2 cellular contexts compared by ENCODE assay signal in genomic region chr3:11150256-11150655, GRCh38.
TF ChIP-seq lines count a peak whose summit lies in the region.

No MANE protein-coding gene starts in this region.

TF ChIP-seq in IMR-90, 13 proteins besides CTCF, POLR2A, EP300 and RAD21:
- TF ChIP-seq SMC3 (IDR thresholded peaks at IDR 0.05; ENCODE audit: low read depth, low read length), result no peak
- TF ChIP-seq NFE2L2 (IDR thresholded peaks at IDR 0.05; ENCODE audit: low read depth, low read length), result no peak
- TF ChIP-seq FOS (IDR thresholded peaks at IDR 0.05; ENCODE audit: low read depth, low read length), result no peak
- no peak for TF ChIP-seq USF2 (IDR thresholded peaks at IDR 0.05; ENCODE audit: low read depth, low read length)
- TF ChIP-seq CHD1 (IDR thresholded peaks at IDR 0.05; ENCODE audit: low read depth, low read length), result no peak
- no peak for TF ChIP-seq MXI1 (IDR thresholded peaks at IDR 0.05; ENCODE audit: borderline replicate concordance, low read depth, low read length)
- TF ChIP-seq RFX5 (IDR thresholded peaks at IDR 0.05; ENCODE audit: low read depth, low read length), result no peak
- TF ChIP-seq CEBPB (IDR thresholded peaks at IDR 0.05; ENCODE audit: low read depth, low read length), result no peak
- no peak for TF ChIP-seq RCOR1 (IDR thresholded peaks at IDR 0.05; ENCODE audit: insufficient replicate concordance, low read length)
- TF ChIP-seq MAFK (IDR thresholded peaks at IDR 0.05; ENCODE audit: low read depth, low read length), result no peak
- TF ChIP-seq ELK1 (IDR thresholded peaks at IDR 0.05; ENCODE audit: borderline replicate concordance, low read depth, low read length), result no peak
- TF ChIP-seq MAZ (IDR thresholded peaks at IDR 0.05; ENCODE audit: borderline replicate concordance, low read depth, low read length), result no peak
- no peak for TF ChIP-seq BHLHE40 (IDR thresholded peaks at IDR 0.05; ENCODE audit: low read depth, low read length)

TF ChIP-seq in SK-N-SH, 30 proteins besides CTCF, POLR2A, EP300 and RAD21:
- TF ChIP-seq IRF3 (IDR thresholded peaks at IDR 0.05; ENCODE audit: low read depth, low read length) (no peak), RXRA (IDR thresholded peaks at IDR 0.05; ENCODE audit: borderline replicate concordance, low read depth) (no peak), REST (IDR thresholded peaks at IDR 0.05; ENCODE audit: low read depth, low read length) (no peak), CHD2 (IDR thresholded peaks at IDR 0.05; ENCODE audit: low read length, partially characterized antibody) (no peak), FOXM1 (IDR thresholded peaks at IDR 0.05; ENCODE audit: low read depth) (no peak), FOXJ3 (CRISPR knock-in tag; IDR thresholded peaks at IDR 0.05) (no peak), TAF1 (IDR thresholded peaks at IDR 0.05; ENCODE audit: borderline replicate concordance, low read depth, low read length) (no peak), ELF1 (IDR thresholded peaks at IDR 0.05) (no peak)
